8 cellular contexts compared by ENCODE assay signal in the genomic region with DNA sequence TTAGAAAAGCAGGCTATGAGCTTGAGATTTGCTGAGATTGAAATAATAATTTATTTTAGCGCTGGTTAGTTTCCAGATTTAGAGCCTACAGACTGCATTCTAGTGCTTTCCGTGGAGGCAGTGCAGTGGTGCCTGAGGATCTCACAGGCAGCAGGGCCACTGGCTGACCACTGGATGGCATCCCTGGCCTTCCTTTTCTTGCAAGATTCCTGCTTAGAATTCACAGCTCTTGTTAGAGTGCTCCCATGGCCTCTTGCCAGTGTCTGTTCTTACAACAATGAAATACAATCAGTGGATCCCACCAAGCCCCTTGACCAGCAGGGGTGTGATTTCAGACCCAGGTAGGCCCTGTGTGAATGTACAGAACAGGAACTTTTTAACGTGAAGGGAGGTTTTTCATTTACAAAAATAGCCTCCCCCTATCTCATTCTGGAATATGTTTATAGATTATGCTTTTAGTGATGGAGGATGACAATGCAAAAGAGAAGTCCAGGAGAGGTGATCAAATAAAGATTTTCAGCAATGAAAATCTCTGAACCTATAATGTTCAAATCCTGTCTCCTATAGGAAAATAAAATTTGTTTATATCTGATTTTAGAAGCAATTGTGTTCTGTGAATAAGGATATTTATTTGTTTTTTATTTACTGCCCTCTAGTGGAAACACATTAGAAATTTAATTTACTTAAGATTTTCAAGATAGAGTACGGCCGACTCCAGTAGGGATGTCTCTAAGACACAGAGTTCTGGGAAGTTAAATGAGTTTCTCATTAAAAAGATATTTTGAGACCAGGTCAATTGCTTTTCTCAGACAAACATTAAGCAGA.
DNase-seq lines count a peak whose midpoint lies in the region; ATAC-seq, FAIRE-seq and TF ChIP-seq lines count a peak whose summit lies in the region.

No MANE protein-coding gene starts in this region.

- peaks cover 0 to 30% (median 4%) of the 10 kb centered on the region in 3 donors for H3K4me1 ChIP-seq in gastroesophageal sphincter

- H3K27me3 Mint-ChIP-seq in WTC11 (ENCODE audit: low read depth) = peaks cover 3% of the 10 kb centered on the region; the same call in 1 of the 2 replicates

- no peaks in the 10 kb centered on the region for H3K36me3 Mint-ChIP-seq in WTC11

- TF ChIP-seq EP300 in gastroesophageal sphincter (IDR thresholded peaks at IDR 0.05) = no peak

- peaks cover 2% of the 10 kb centered on the region; the same call in 1 of the 2 replicates for H3K4me1 Mint-ChIP-seq in WTC11

- H3K27ac Mint-ChIP-seq in WTC11 = no peak overlapping the region

- no peak for FAIRE-seq in GM12891 (lab: Jason Lieb, UNC)

- no peaks in the 10 kb centered on the region for H3K27me3 ChIP-seq in gastroesophageal sphincter

- H3K4me3 ChIP-seq in gastroesophageal sphincter = no peak overlapping the region

- H3K9me3 Mint-ChIP-seq in WTC11 = no peaks in the 10 kb centered on the region

- H3K9me3 ChIP-seq in gastroesophageal sphincter = no peaks in the 10 kb centered on the region

- WGBS in gastroesophageal sphincter (ENCODE audit: low coverage in 1 of 2), 2 donors = 17 to 36% methylated on average over 3 to 5 of the region's 5 CpGs

- CTCF ChIA-PET in WTC11 (lab: Charles Lee) = interaction anchor here (0.6 to 3.1 kb wide), 24 partner anchors 9 to 676 kb away, joined by 3 to 36 read pairs (median 4); no protein-coding TSS in a partner anchor

- ATAC-seq in WTC11 = peak; percentile 96
- ATAC-seq in left lobe of liver = peak; percentile 59
- ATAC-seq in GM18498 (IDR thresholded peaks at IDR 0.05; ENCODE audit: unreplicated experiment) = no peak
- ATAC-seq in gastroesophageal sphincter = no peak

- H3K36me3 ChIP-seq in gastroesophageal sphincter = no peaks in the 10 kb centered on the region

- H3K4me3 Mint-ChIP-seq in WTC11 = no peak overlapping the region

- POLR2A ChIA-PET in WTC11 (lab: Charles Lee) = interaction anchor here (0.9 kb wide), 1 partner anchor 10 kb away, joined by 3 read pairs; no protein-coding TSS in a partner anchor

- TF ChIP-seq CTCF in WTC11 (IDR thresholded peaks at IDR 0.05) (no peak; the same call in 1 of the 2 replicates), gastroesophageal sphincter (IDR thresholded peaks at IDR 0.05) (peak in 1 of 4 experiments; percentile 55)

- H3K27ac ChIP-seq in gastroesophageal sphincter = no peak overlapping the region

- DNase-seq in COR-L47 (lab: John Stamatoyannopoulos, UW) (peak; percentile 52), LoVo (ENCODE audit: low spot score) (peak; percentile 29), WTC11 (ENCODE audit: low spot score) (peak; percentile 50), left lobe of liver (ENCODE audit: low spot score) (no peak), epidermal melanocyte (ENCODE audit: insufficient read length, low spot score) (no peak), GM12891 (ENCODE audit: insufficient read length, low spot score) (no peak)

- TF ChIP-seq POLR2A in gastroesophageal sphincter (IDR thresholded peaks at IDR 0.05) (no peak), GM12891 (IDR thresholded peaks at IDR 0.05; ENCODE audit: low read depth, low read length) (no peak)

TF ChIP-seq in WTC11, 78 proteins besides CTCF, POLR2A, EP300 and RAD21 (continues in another document):
- TF ChIP-seq MYBL2 (CRISPR knock-in tag; IDR thresholded peaks at IDR 0.05) (no peak), HMGXB4 (CRISPR knock-in tag; IDR thresholded peaks at IDR 0.05) (no peak), ZNF121 (CRISPR knock-in tag; IDR thresholded peaks at IDR 0.05) (no peak), HMGA2 (CRISPR knock-in tag; IDR thresholded peaks at IDR 0.05) (no peak)
- TF ChIP-seq, protein P1, sequence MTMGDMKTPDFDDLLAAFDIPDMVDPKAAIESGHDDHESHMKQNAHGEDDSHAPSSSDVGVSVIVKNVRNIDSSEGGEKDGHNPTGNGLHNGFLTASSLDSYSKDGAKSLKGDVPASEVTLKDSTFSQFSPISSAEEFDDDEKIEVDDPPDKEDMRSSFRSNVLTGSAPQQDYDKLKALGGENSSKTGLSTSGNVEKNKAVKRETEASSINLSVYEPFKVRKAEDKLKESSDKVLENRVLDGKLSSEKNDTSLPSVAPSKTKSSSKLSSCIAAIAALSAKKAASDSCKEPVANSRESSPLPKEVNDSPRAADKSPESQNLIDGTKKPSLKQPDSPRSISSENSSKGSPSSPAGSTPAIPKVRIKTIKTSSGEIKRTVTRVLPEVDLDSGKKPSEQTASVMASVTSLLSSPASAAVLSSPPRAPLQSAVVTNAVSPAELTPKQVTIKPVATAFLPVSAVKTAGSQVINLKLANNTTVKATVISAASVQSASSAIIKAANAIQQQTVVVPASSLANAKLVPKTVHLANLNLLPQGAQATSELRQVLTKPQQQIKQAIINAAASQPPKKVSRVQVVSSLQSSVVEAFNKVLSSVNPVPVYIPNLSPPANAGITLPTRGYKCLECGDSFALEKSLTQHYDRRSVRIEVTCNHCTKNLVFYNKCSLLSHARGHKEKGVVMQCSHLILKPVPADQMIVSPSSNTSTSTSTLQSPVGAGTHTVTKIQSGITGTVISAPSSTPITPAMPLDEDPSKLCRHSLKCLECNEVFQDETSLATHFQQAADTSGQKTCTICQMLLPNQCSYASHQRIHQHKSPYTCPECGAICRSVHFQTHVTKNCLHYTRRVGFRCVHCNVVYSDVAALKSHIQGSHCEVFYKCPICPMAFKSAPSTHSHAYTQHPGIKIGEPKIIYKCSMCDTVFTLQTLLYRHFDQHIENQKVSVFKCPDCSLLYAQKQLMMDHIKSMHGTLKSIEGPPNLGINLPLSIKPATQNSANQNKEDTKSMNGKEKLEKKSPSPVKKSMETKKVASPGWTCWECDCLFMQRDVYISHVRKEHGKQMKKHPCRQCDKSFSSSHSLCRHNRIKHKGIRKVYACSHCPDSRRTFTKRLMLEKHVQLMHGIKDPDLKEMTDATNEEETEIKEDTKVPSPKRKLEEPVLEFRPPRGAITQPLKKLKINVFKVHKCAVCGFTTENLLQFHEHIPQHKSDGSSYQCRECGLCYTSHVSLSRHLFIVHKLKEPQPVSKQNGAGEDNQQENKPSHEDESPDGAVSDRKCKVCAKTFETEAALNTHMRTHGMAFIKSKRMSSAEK (CRISPR knock-in tag; IDR thresholded peaks at IDR 0.05; ENCODE audit: borderline replicate concordance) = no peak

TF ChIP-seq in GM12891, 5 proteins besides CTCF, POLR2A, EP300 and RAD21:
- no peak for TF ChIP-seq PAX5 (IDR thresholded peaks at IDR 0.05; ENCODE audit: insufficient read depth, low read length, severe bottlenecking)

Comparison
In these comparisons a context has a peak if more than half of its experiments do, and no peak if none do; other contexts are left out.
1. DNase-seq: peak in COR-L47 (single experiment), LoVo (single experiment) and WTC11 (single experiment); none in left lobe of liver (single experiment), epidermal melanocyte (single experiment) and GM12891 (single experiment).
2. ATAC-seq: peak in WTC11 (single experiment) and left lobe of liver (single experiment); none in GM18498 (single experiment) and gastroesophageal sphincter (single experiment).